In the genomic region with DNA sequence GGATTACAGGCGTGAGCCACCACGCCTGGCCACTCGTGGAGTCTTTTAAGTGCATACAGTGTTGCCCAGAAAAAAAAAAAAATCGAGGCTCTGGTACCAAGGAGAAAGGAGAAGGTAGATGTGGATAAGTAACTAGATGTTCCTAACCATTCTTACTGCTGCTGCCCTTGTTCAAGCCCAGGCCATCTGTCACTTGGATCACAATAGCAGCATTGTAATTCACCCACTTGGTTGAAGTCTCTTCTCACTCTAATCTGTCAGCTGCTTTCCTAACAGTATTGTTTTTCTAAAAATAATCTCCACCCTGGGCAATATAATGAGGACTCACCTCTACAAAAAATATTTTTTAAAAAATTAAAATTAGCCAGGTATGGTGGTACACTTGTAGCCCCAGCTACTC, we compare ENCODE assay signal across 20 cellular contexts. TPM values are rescaled to one million over a fixed set of nuclear protein-coding genes. Genes with fewer than 3 reads are reported as not detected.
DNase-seq lines count a peak whose midpoint lies in the region; ATAC-seq and TF ChIP-seq lines count a peak whose summit lies in the region.
"Had no signal": no experiment of that assay in that cellular context is flagged by ENCODE, and none has a peak within 500 bp of the region (broad histone marks: within the 10 kb centered on the region; RNA-seq: fewer than 3 reads in every experiment).

No MANE protein-coding gene starts in this region.

- H3K36me3 ChIP-seq in WERI-Rb-1 (peaks cover 27% of the 10 kb centered on the region), aorta (ENCODE audit: control insufficient read depth in 1 of 2, insufficient read depth in 2 of 2, low read length in 1 of 2) (peaks cover 6 to 10% of the 10 kb centered on the region in 2 donors)

- peaks cover 2 to 3% of the 10 kb centered on the region in 2 donors for H3K4me1 ChIP-seq in aorta (ENCODE audit: control insufficient read depth in 1 of 2, insufficient read depth in 2 of 2, low read length in 2 of 2)
- H3K4me1 ChIP-seq: BLaER1 treated with 17β-estradiol and CSF1 and Interleukin-3, amounts not matched to agents 10 nM and 100 nM had no signal

- 92 to 93% methylated on average over 4 of the region's 4 CpGs for WGBS in aorta, 2 donors

- DNase-seq in G401 (ENCODE audit: low spot score) = peak; percentile 36
- peak; percentile 18 for DNase-seq in WERI-Rb-1
- peak in 35 of 42 donors; percentile 14 to 84 (median 55) for DNase-seq in head of caudate nucleus
- peak; percentile 96 for DNase-seq in pons (ENCODE audit: low spot score)
- DNase-seq in aorta = no peak
- no peak for DNase-seq in omental fat pad (ENCODE audit: low spot score)
- DNase-seq: CD8-positive, alpha-beta memory T cell; DMS79 treated with DMSO at 0.1 percent for 48 hours; GDM1; NCI-H1436 treated with DMSO at 0.1 percent for 48 hours; NCI-H2081; NCI-H2227 treated with DMSO at 0.1 percent for 48 hours; NCI-H526; NK-92 treated with Interleukin-12 subunit alpha and Interleukin-12 subunit beta, amount 100 ng/mL, for 24 hours; SHP77 had no signal

- intact Hi-C loops in head of caudate nucleus (cut with DNase I) (no loop called here), aorta (cut with DNase I) (no loop called here)

- H3K27ac ChIP-seq in WERI-Rb-1 (no peak overlapping the region), aorta (ENCODE audit: low read depth in 1 of 2, low read length in 2 of 2) (no peak overlapping the region)
- H3K27ac ChIP-seq: BLaER1 treated with 17β-estradiol and CSF1 and Interleukin-3, amounts not matched to agents 10 nM and 100 nM had no signal

- no peaks in the 10 kb centered on the region for H3K27me3 ChIP-seq in WERI-Rb-1 (ENCODE audit: insufficient read depth, low read depth, severe bottlenecking)
- H3K27me3 ChIP-seq in aorta (ENCODE audit: control insufficient read depth in 1 of 2, insufficient read depth in 2 of 2, low read length in 1 of 2) = no peaks in the 10 kb centered on the region
- H3K27me3 ChIP-seq: BLaER1 treated with 17β-estradiol and CSF1 and Interleukin-3, amounts not matched to agents 10 nM and 100 nM had no signal

- no peak for ATAC-seq in aorta (ENCODE audit: low FRiP score)
- no peak for ATAC-seq in GM21515 (IDR thresholded peaks at IDR 0.05; ENCODE audit: unreplicated experiment)
- no peak for ATAC-seq in omental fat pad (ENCODE audit: low FRiP score)
- no peak for ATAC-seq in GM21529 (IDR thresholded peaks at IDR 0.05; ENCODE audit: unreplicated experiment)
- ATAC-seq: GM23338, K562 had no signal

- no peaks in the 10 kb centered on the region for H3K9me3 ChIP-seq in WERI-Rb-1 (ENCODE audit: severe bottlenecking)
- H3K9me3 ChIP-seq in aorta (ENCODE audit: control insufficient read depth, low read length) = no peaks in the 10 kb centered on the region
- H3K9me3 ChIP-seq: BLaER1 treated with 17β-estradiol and CSF1 and Interleukin-3, amounts not matched to agents 10 nM and 100 nM had no signal

- TF ChIP-seq CTCF in WERI-Rb-1 (IDR thresholded peaks at IDR 0.05; ENCODE audit: low read depth, low read length) (no peak), omental fat pad (IDR thresholded peaks at IDR 0.05) (no peak)

- no peak overlapping the region for H3K4me3 ChIP-seq in WERI-Rb-1 (ENCODE audit: low read depth, low read length)
- no peak overlapping the region for H3K4me3 ChIP-seq in aorta (ENCODE audit: low read length in 2 of 2)
- H3K4me3 ChIP-seq: BLaER1 treated with 17β-estradiol and CSF1 and Interleukin-3, amounts not matched to agents 10 nM and 100 nM; GM23338; K562 had no signal

- in situ Hi-C loops in G401 (cut with HindIII; ENCODE audit: low sequenced_read_pairs) = no loop called here

RNA-seq across cellular contexts. Expression of a gene that starts 58.0 kb away (rescaled TPM):
- total RNA-seq in G401 (2014; rRNA removed; shearing (Covaris generic)) = 5.9 and 7.4 TPM in 2 replicates
- 10 to 100 TPM; 60.8 to 82.2 TPM for total RNA-seq in aorta
- polyA plus RNA-seq in aorta = 10 to 100 TPM; 12.9 to 27.2 TPM
- 10 to 100 TPM; 31.5 to 52.8 (median 44.3) TPM for total RNA-seq in omental fat pad

Comparison
In these comparisons a context has a peak if more than half of its experiments do, and no peak if none do; other contexts are left out.
1. DNase-seq: peak in G401 (single experiment), WERI-Rb-1 (single experiment), head of caudate nucleus (35 of 42) and pons (single experiment); none in aorta (0 of 2) and omental fat pad (single experiment).